Comparison of ENCODE assay signal across 1 cellular context in the genomic region with DNA sequence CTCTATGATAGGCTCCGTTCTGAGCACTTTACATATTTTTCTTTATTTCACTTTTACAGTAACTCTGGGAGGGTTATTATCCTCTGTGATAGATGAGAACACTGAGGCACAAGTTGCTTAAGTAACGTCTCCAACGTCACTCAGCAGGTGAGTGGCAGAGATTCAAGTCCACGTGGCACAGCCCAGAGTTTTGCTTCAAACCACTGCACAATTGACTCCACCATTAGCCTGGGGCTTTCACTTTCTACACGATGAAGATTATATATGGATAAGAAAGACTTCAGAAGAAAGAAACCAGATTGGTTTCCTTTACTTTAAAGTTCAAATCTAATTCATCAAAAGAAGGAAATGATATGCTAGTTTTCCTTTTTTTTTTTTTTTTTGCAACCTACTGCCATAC.
TF ChIP-seq lines count a peak whose summit lies in the region.

No MANE protein-coding gene starts in this region.

TF ChIP-seq in SK-N-SH treated with all-trans-retinoic acid at 6 μM for 48 hours, 23 proteins besides CTCF, POLR2A, EP300 and RAD21:
- TF ChIP-seq ZNF565 (CRISPR knock-in tag; conservative IDR thresholded peaks at IDR 0.05; ENCODE audit: low read depth) (no peak), ARNTL (CRISPR knock-in tag; IDR thresholded peaks at IDR 0.05; ENCODE audit: borderline replicate concordance, low read depth) (no peak), ZNF8 (CRISPR knock-in tag; IDR thresholded peaks at IDR 0.05) (no peak), CSDC2 (CRISPR knock-in tag; IDR thresholded peaks at IDR 0.05) (no peak), ZFP3 (CRISPR knock-in tag; IDR thresholded peaks at IDR 0.05) (no peak), ZNF70 (CRISPR knock-in tag; IDR thresholded peaks at IDR 0.05) (no peak), GLIS3 (CRISPR knock-in tag; IDR thresholded peaks at IDR 0.05) (no peak)
- TF ChIP-seq, protein P1, sequence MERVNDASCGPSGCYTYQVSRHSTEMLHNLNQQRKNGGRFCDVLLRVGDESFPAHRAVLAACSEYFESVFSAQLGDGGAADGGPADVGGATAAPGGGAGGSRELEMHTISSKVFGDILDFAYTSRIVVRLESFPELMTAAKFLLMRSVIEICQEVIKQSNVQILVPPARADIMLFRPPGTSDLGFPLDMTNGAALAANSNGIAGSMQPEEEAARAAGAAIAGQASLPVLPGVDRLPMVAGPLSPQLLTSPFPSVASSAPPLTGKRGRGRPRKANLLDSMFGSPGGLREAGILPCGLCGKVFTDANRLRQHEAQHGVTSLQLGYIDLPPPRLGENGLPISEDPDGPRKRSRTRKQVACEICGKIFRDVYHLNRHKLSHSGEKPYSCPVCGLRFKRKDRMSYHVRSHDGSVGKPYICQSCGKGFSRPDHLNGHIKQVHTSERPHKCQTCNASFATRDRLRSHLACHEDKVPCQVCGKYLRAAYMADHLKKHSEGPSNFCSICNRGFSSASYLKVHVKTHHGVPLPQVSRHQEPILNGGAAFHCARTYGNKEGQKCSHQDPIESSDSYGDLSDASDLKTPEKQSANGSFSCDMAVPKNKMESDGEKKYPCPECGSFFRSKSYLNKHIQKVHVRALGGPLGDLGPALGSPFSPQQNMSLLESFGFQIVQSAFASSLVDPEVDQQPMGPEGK (CRISPR knock-in tag; IDR thresholded peaks at IDR 0.05; ENCODE audit: borderline replicate concordance): no peak
